Comparison of ENCODE assay signal across 1 cellular context in genomic region chr21:45110873-45111624, GRCh38.
TF ChIP-seq lines count a peak whose summit lies in the region.

No MANE protein-coding gene starts in this region.

TF ChIP-seq in K562, 482 proteins besides CTCF, POLR2A, EP300 and RAD21 (continues in another document):
- no peak for TF ChIP-seq REST (CRISPR knock-in tag; IDR thresholded peaks at IDR 0.05; ENCODE audit: low read depth)
- TF ChIP-seq ATF1 (CRISPR knock-in tag; IDR thresholded peaks at IDR 0.05): no peak
- peak; percentile 50; the same call in 1 of the 2 replicates for TF ChIP-seq ATF1 (tag; IDR thresholded peaks at IDR 0.05)
- TF ChIP-seq FOXA3 (CRISPR knock-in tag; conservative IDR thresholded peaks at IDR 0.05 in 1 of 2, IDR thresholded peaks at IDR 0.05 in 1 of 2): peak; percentile 17 to 61; a peak in 2 of 4 replicates
- 0 out of 4 replicates have a peak, but pooled peaks of 1 of the 2 experiments have one; percentile 44 for TF ChIP-seq MNT (conservative IDR thresholded peaks at IDR 0.05)
- no peak for TF ChIP-seq BCLAF1 (IDR thresholded peaks at IDR 0.05; ENCODE audit: borderline replicate concordance in 1 of 2, control insufficient read depth in 1 of 2, low read depth in 2 of 2, low read length in 1 of 2)
- TF ChIP-seq CHD7 (IDR thresholded peaks at IDR 0.05; ENCODE audit: low read depth, low read length): no peak
- 0 out of 2 replicates have a peak, but pooled peaks have one; percentile 2 for TF ChIP-seq BHLHE40 (IDR thresholded peaks at IDR 0.05; ENCODE audit: low read length)
- peak; percentile 59; the same call in 1 of the 2 replicates for TF ChIP-seq ZNF175 (CRISPR knock-in tag; IDR thresholded peaks at IDR 0.05; ENCODE audit: low read depth)
- no peak for TF ChIP-seq DLX4 (CRISPR knock-in tag; IDR thresholded peaks at IDR 0.05)
- TF ChIP-seq FOSL1 (tag; conservative IDR thresholded peaks at IDR 0.05): no peak
- TF ChIP-seq ZHX1 (conservative IDR thresholded peaks at IDR 0.05; ENCODE audit: low read length): no peak
- no peak for TF ChIP-seq KDM2B (CRISPR knock-in tag; IDR thresholded peaks at IDR 0.05)
- TF ChIP-seq ZC3H8 (IDR thresholded peaks at IDR 0.05): no peak
- TF ChIP-seq ZNF41 (CRISPR knock-in tag; conservative IDR thresholded peaks at IDR 0.05): no peak
- peak; percentile 77 for TF ChIP-seq NR2C1 (IDR thresholded peaks at IDR 0.05)
- peak; percentile 86 for TF ChIP-seq NR2C1 (tag; IDR thresholded peaks at IDR 0.05)
- TF ChIP-seq PKNOX1 (IDR thresholded peaks at IDR 0.05): peak; percentile 56; the same call in 1 of the 2 replicates
- peak; percentile 39; the same call in 1 of the 2 replicates for TF ChIP-seq LEF1 (IDR thresholded peaks at IDR 0.05)
- TF ChIP-seq NEUROD1 (IDR thresholded peaks at IDR 0.05; ENCODE audit: borderline replicate concordance, low read depth, low read length, partially characterized antibody): no peak
- TF ChIP-seq E2F8 (IDR thresholded peaks at IDR 0.05; ENCODE audit: low read depth, partially characterized antibody): no peak
- no peak for TF ChIP-seq YY1 (IDR thresholded peaks at IDR 0.05; ENCODE audit: borderline replicate concordance in 1 of 3, control insufficient read depth in 1 of 3, extremely low read depth in 1 of 3, insufficient read depth in 3 of 3, insufficient read length in 1 of 3, insufficient replicate concordance in 2 of 3, low read depth in 1 of 3, low read length in 2 of 3)
